1 cellular context compared by ENCODE assay signal in genomic region chr4:98260047-98260578, GRCh38.
TF ChIP-seq lines count a peak whose summit lies in the region.

No MANE protein-coding gene starts in this region.

TF ChIP-seq in H1, 55 proteins besides CTCF, POLR2A, EP300 and RAD21 (continued from another document):
- TF ChIP-seq NRF1 (IDR thresholded peaks at IDR 0.05; ENCODE audit: low read depth, low read length) (no peak), ASH2L (IDR thresholded peaks at IDR 0.05; ENCODE audit: low read length) (peak; percentile 71), TCF12 (IDR thresholded peaks at IDR 0.05; ENCODE audit: low read depth, low read length) (no peak), ZNF274 (IDR thresholded peaks at IDR 0.05; ENCODE audit: borderline replicate concordance, extremely low read depth, low read length) (no peak), SP1 (IDR thresholded peaks at IDR 0.05; ENCODE audit: low read depth, low read length) (no peak), E2F6 (IDR thresholded peaks at IDR 0.05) (no peak), CTBP2 (IDR thresholded peaks at IDR 0.05; ENCODE audit: borderline replicate concordance, insufficient read depth, insufficient read length, low read length) (no peak), YY1 (IDR thresholded peaks at IDR 0.05; ENCODE audit: low read depth, low read length) (peak; percentile 47; the same call in 1 of the 2 replicates), SRF (IDR thresholded peaks at IDR 0.05; ENCODE audit: low read depth, low read length) (no peak), CEBPB (IDR thresholded peaks at IDR 0.05; ENCODE audit: low read depth, low read length) (no peak), KDM5A (IDR thresholded peaks at IDR 0.05; ENCODE audit: low read length) (no peak), CHD2 (IDR thresholded peaks at IDR 0.05; ENCODE audit: low read length) (no peak), CHD7 (IDR thresholded peaks at IDR 0.05; ENCODE audit: insufficient replicate concordance, low read length) (no peak), TAF1 (IDR thresholded peaks at IDR 0.05; ENCODE audit: low read depth, low read length) (no peak; the same call in 1 of the 2 replicates), SP4 (IDR thresholded peaks at IDR 0.05; ENCODE audit: low read length) (no peak), SUZ12 (IDR thresholded peaks at IDR 0.05; ENCODE audit: low read length) (0 out of 2 replicates have a peak, but pooled peaks have one; percentile 3), ATF2 (IDR thresholded peaks at IDR 0.05; ENCODE audit: low read length) (no peak), SIN3A (conservative IDR thresholded peaks at IDR 0.05 in 1 of 2, IDR thresholded peaks at IDR 0.05 in 1 of 2; ENCODE audit: low read depth in 1 of 2, low read length in 2 of 2) (no peak; a peak in 1 of 4 replicates), CBX8 (IDR thresholded peaks at IDR 0.05; ENCODE audit: borderline replicate concordance, low read depth, low read length) (no peak), BACH1 (IDR thresholded peaks at IDR 0.05; ENCODE audit: low read length) (no peak), HDAC2 (IDR thresholded peaks at IDR 0.05; ENCODE audit: borderline replicate concordance in 1 of 2, low read depth in 2 of 2, low read length in 2 of 2) (0 out of 4 replicates have a peak, but pooled peaks of 1 of the 2 experiments have one; percentile 14), RFX5 (IDR thresholded peaks at IDR 0.05; ENCODE audit: borderline replicate concordance, low read depth, low read length) (no peak), POLR2AphosphoS5 (IDR thresholded peaks at IDR 0.05; ENCODE audit: low read depth, low read length) (peak; percentile 69; the same call in 1 of the 2 replicates), EZH2 (IDR thresholded peaks at IDR 0.05; ENCODE audit: low read depth, low read length, severe bottlenecking) (peak; percentile 19), RXRA (IDR thresholded peaks at IDR 0.05; ENCODE audit: insufficient read depth, low read depth, low read length) (no peak), CREB1 (IDR thresholded peaks at IDR 0.05) (no peak)
TF ChIP-seq in H1: peak in this region for 7.
